5 cellular contexts compared by ENCODE assay signal in genomic region chr1:83571536-83571935, GRCh38.
"Had no signal": no experiment of that assay in that cellular context is flagged by ENCODE, and none has a peak within 500 bp of the region (broad histone marks: within the 10 kb centered on the region; RNA-seq: fewer than 3 reads in every experiment).

No MANE protein-coding gene starts in this region.

- H3K4me3 ChIP-seq: GM23338, K562 had no signal

- H3K27ac Mint-ChIP-seq: GM23338, H9 had no signal

- ATAC-seq: GM23338, K562 had no signal

- H3K4me3 Mint-ChIP-seq: GM23338, H9 had no signal

- DNase-seq: H9, HCEC 1CT, IMR-90 had no signal

- H3K9me3 Mint-ChIP-seq: GM23338, H9 had no signal

- H3K4me2 ChIP-seq: GM23338 had no signal
